13 cellular contexts compared by ENCODE assay signal in the genomic region with DNA sequence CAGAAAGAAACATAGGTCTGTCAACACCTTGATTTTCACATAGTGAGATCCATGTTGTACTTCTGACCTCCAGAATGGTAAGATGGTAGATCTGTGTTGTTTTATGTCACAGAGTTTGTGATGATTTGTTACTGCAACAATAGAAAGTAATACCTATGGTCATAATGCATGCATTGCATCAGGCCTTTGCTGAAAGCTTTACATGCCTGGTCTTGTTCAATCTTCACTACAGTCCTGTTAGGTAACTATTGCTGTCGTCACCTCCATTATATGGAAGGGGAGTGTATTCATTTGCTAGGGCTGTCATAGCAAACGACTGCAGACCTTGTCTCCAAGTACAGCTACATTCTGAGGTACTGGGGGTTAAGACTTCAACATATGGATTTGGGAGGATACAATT.
"Had no signal": no experiment of that assay in that cellular context is flagged by ENCODE, and none has a peak within 500 bp of the region (broad histone marks: within the 10 kb centered on the region; RNA-seq: fewer than 3 reads in every experiment).

No MANE protein-coding gene starts in this region.

- H3K27ac ChIP-seq: colonic mucosa, hepatocyte, psoas muscle, upper lobe of right lung had no signal

- H3K4me3 Mint-ChIP-seq: WTC11 had no signal

- ATAC-seq: left ventricle myocardium superior, psoas muscle, sciatic nerve, WTC11 had no signal

- H3K79me2 ChIP-seq: hepatocyte had no signal

- H3K4me1 Mint-ChIP-seq: WTC11 had no signal

- H3K9me3 ChIP-seq: colonic mucosa, psoas muscle, upper lobe of right lung had no signal

- H3K4me3 ChIP-seq: colonic mucosa, hepatocyte, psoas muscle, upper lobe of right lung had no signal

- FAIRE-seq: astrocyte, endothelial cell of umbilical vein had no signal

- H3K27ac Mint-ChIP-seq: WTC11 had no signal

- H3K27me3 ChIP-seq: colonic mucosa, hepatocyte, upper lobe of right lung had no signal

- DNase-seq: activated CD4-positive, alpha-beta T cell treated with anti-CD3 and anti-CD28 coated beads for 48 hours; activated naive CD4-positive, alpha-beta T cell treated with Interleukin-2 at 50 U/mL for 16 hours; colonic mucosa; left ventricle myocardium superior; psoas muscle; stimulated activated CD4-positive, alpha-beta T cell treated with anti-CD3 and anti-CD28 coated beads, Interleukin-2, amount 100 ng/mL, for 24 hours; stimulated activated naive CD4-positive, alpha-beta T cell; upper lobe of right lung had no signal

- H3K4me2 ChIP-seq: hepatocyte had no signal

- H3K4me1 ChIP-seq: colonic mucosa, upper lobe of right lung had no signal

- H2AFZ ChIP-seq: hepatocyte had no signal

- H3K36me3 ChIP-seq: colonic mucosa, upper lobe of right lung had no signal
